Comparison of ENCODE assay signal across 28 cellular contexts in the genomic region with DNA sequence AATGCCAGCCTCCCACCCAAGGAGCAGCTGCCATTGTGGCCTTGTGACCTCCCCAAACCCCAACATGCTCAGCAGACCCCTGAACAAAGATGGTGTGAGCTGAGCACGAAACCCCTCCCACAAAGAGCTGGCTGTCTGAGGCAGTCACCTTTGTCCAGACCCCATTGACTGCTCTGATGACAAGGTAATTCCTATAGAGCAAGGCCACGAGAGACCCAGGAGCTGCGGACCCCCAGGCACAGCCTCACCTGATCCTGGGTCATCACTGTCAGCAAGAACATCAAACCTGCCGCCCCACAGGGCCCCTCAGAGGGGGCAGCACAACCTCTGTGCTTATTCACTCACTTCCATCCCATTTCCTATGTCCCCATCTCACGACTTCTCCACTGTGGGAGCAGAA.
"Had no signal": no experiment of that assay in that cellular context is flagged by ENCODE, and none has a peak within 500 bp of the region (broad histone marks: within the 10 kb centered on the region; RNA-seq: fewer than 3 reads in every experiment).

No MANE protein-coding gene starts in this region.

- H3K27ac Mint-ChIP-seq: activated CD4-positive, alpha-beta memory T cell treated with anti-CD3 and anti-CD28 coated beads, Interleukin-2, amount 10 ng/mL, durations not matched to agents 7 days and 5 days; activated CD8-positive, alpha-beta memory T cell treated with anti-CD3 and anti-CD28 coated beads, Interleukin-2, amount 10 ng/mL, durations not matched to agents 7 days and 5 days; activated naive CD8-positive, alpha-beta T cell treated with anti-CD3 and anti-CD28 coated beads for 36 hours; T-helper 2 cell treated with Interferon-gamma antibody and Interleukin-4, amounts not matched to agents 5 μg/mL and 100 μg/mL, for 36 hours had no signal

- H3K36me3 ChIP-seq: brain microvascular endothelial cell, MG63, SJCRH30 had no signal

- H3K9me3 ChIP-seq: MG63, SJCRH30 had no signal

- DNase-seq: activated CD4-positive, alpha-beta memory T cell treated with anti-CD3 and anti-CD28 coated beads, Interleukin-2, amount 10 ng/mL, durations not matched to agents 7 days and 5 days; activated CD4-positive, alpha-beta T cell treated with anti-CD3 and anti-CD28 coated beads for 4 hours; activated CD8-positive, alpha-beta memory T cell treated with anti-CD3 and anti-CD28 coated beads for 24 hours; activated CD8-positive, alpha-beta memory T cell treated with anti-CD3 and anti-CD28 coated beads, Interleukin-2, amount 10 ng/mL, durations not matched to agents 7 days and 5 days; activated CD8-positive, alpha-beta memory T cell treated with anti-CD3 and anti-CD28 coated beads, Interleukin-2, amount 50 U/mL, for 48 hours; activated effector memory CD4-positive, alpha-beta T cell treated with anti-CD3 and anti-CD28 coated beads, Interleukin-2, amount 50 U/mL, for 16 hours; activated naive CD4-positive, alpha-beta T cell; activated naive CD4-positive, alpha-beta T cell treated with anti-CD3 and anti-CD28 coated beads, Interleukin-2, amount 50 U/mL, for 16 hours; activated naive CD8-positive, alpha-beta T cell treated with anti-CD3 and anti-CD28 coated beads for 36 hours; activated T-cell treated with anti-CD3 and anti-CD28 coated beads, Interleukin-2, amount 50 U/mL, for 48 hours; amniotic stem cell; aorta; brain microvascular endothelial cell; Kasumi-1; KG1; MG63; NCI-H1048; NCI-H1105 treated with DMSO at 0.1 percent for 48 hours; NCI-H1436 treated with DMSO at 0.1 percent for 48 hours; NCI-H1694 treated with DMSO at 0.1 percent for 48 hours; NCI-H2029; NCI-H345; NCI-H524 treated with DMSO at 0.1 percent for 48 hours; SHP77; SJCRH30 had no signal

- H3K4me3 Mint-ChIP-seq: activated CD4-positive, alpha-beta memory T cell treated with anti-CD3 and anti-CD28 coated beads, Interleukin-2, amount 10 ng/mL, durations not matched to agents 7 days and 5 days; activated CD8-positive, alpha-beta memory T cell treated with anti-CD3 and anti-CD28 coated beads, Interleukin-2, amount 10 ng/mL, durations not matched to agents 7 days and 5 days; activated naive CD8-positive, alpha-beta T cell treated with anti-CD3 and anti-CD28 coated beads for 36 hours; T-helper 2 cell treated with Interferon-gamma antibody and Interleukin-4, amounts not matched to agents 5 μg/mL and 100 μg/mL, for 36 hours had no signal

- H3K27ac ChIP-seq: brain microvascular endothelial cell, SJCRH30, SK-N-MC had no signal

- ATAC-seq: activated CD8-positive, alpha-beta memory T cell treated with anti-CD3 and anti-CD28 coated beads, Interleukin-2, amount 10 ng/mL, durations not matched to agents 7 days and 5 days; Panc1 had no signal

- H3K27me3 ChIP-seq: brain microvascular endothelial cell, MG63, SJCRH30 had no signal

- H3K4me3 ChIP-seq: MG63, SJCRH30, SK-N-MC had no signal

- H3K36me3 Mint-ChIP-seq: activated CD8-positive, alpha-beta memory T cell treated with anti-CD3 and anti-CD28 coated beads, Interleukin-2, amount 10 ng/mL, durations not matched to agents 7 days and 5 days had no signal

- H3K4me1 ChIP-seq: SJCRH30 had no signal

- H3K4me1 Mint-ChIP-seq: activated CD4-positive, alpha-beta memory T cell treated with anti-CD3 and anti-CD28 coated beads, Interleukin-2, amount 10 ng/mL, durations not matched to agents 7 days and 5 days; activated CD8-positive, alpha-beta memory T cell treated with anti-CD3 and anti-CD28 coated beads, Interleukin-2, amount 10 ng/mL, durations not matched to agents 7 days and 5 days; activated naive CD8-positive, alpha-beta T cell treated with anti-CD3 and anti-CD28 coated beads for 36 hours had no signal
